Comparison of ENCODE assay signal across 1 cellular context in genomic region chr3:193660698-193661400, GRCh38.
TF ChIP-seq lines count a peak whose summit lies in the region.

No MANE protein-coding gene starts in this region.

TF ChIP-seq in K562, 482 proteins besides CTCF, POLR2A, EP300 and RAD21 (continued from another document and continues in another):
- peak; percentile 61; the same call in 1 of the 2 replicates for TF ChIP-seq ZFPM2 (CRISPR knock-in tag; IDR thresholded peaks at IDR 0.05)
- TF ChIP-seq MXI1 (IDR thresholded peaks at IDR 0.05; ENCODE audit: low read depth, low read length) = peak; percentile 69; the same call in 1 of the 2 replicates
- no peak for TF ChIP-seq SMAD2 (IDR thresholded peaks at IDR 0.05; ENCODE audit: low read depth, low read length)
- no peak for TF ChIP-seq CHD2 (IDR thresholded peaks at IDR 0.05; ENCODE audit: low read depth, low read length)
- TF ChIP-seq, protein P1, sequence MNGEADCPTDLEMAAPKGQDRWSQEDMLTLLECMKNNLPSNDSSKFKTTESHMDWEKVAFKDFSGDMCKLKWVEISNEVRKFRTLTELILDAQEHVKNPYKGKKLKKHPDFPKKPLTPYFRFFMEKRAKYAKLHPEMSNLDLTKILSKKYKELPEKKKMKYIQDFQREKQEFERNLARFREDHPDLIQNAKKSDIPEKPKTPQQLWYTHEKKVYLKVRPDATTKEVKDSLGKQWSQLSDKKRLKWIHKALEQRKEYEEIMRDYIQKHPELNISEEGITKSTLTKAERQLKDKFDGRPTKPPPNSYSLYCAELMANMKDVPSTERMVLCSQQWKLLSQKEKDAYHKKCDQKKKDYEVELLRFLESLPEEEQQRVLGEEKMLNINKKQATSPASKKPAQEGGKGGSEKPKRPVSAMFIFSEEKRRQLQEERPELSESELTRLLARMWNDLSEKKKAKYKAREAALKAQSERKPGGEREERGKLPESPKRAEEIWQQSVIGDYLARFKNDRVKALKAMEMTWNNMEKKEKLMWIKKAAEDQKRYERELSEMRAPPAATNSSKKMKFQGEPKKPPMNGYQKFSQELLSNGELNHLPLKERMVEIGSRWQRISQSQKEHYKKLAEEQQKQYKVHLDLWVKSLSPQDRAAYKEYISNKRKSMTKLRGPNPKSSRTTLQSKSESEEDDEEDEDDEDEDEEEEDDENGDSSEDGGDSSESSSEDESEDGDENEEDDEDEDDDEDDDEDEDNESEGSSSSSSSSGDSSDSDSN (IDR thresholded peaks at IDR 0.05; ENCODE audit: borderline replicate concordance in 1 of 2, low read depth in 2 of 2, low read length in 2 of 2) = no peak
- TF ChIP-seq MAZ (CRISPR knock-in tag; conservative IDR thresholded peaks at IDR 0.05 in 1 of 2, IDR thresholded peaks at IDR 0.05 in 1 of 2) = peak in 1 of 2 experiments; percentile 56; a peak in 1 of 4 replicates
- TF ChIP-seq TFAM (CRISPR knock-in tag; conservative IDR thresholded peaks at IDR 0.05) = no peak
- no peak for TF ChIP-seq CLOCK (CRISPR knock-in tag; IDR thresholded peaks at IDR 0.05; ENCODE audit: borderline replicate concordance)
- TF ChIP-seq ZNF778 (CRISPR knock-in tag; IDR thresholded peaks at IDR 0.05) = no peak
- no peak for TF ChIP-seq FOXA3 (CRISPR knock-in tag; conservative IDR thresholded peaks at IDR 0.05 in 1 of 2, IDR thresholded peaks at IDR 0.05 in 1 of 2)
- TF ChIP-seq ZNF121 (CRISPR knock-in tag; conservative IDR thresholded peaks at IDR 0.05) = no peak
- TF ChIP-seq, protein P2, sequence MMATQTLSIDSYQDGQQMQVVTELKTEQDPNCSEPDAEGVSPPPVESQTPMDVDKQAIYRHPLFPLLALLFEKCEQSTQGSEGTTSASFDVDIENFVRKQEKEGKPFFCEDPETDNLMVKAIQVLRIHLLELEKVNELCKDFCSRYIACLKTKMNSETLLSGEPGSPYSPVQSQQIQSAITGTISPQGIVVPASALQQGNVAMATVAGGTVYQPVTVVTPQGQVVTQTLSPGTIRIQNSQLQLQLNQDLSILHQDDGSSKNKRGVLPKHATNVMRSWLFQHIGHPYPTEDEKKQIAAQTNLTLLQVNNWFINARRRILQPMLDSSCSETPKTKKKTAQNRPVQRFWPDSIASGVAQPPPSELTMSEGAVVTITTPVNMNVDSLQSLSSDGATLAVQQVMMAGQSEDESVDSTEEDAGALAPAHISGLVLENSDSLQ (IDR thresholded peaks at IDR 0.05) = peak; percentile 90
- TF ChIP-seq ZMIZ1 (IDR thresholded peaks at IDR 0.05; ENCODE audit: low read depth in 2 of 2, low read length in 2 of 2) = peak in 1 of 2 experiments; percentile 98; a peak in 2 of 4 replicates
- no peak for TF ChIP-seq HSF4 (CRISPR knock-in tag; IDR thresholded peaks at IDR 0.05; ENCODE audit: borderline replicate concordance)
- 0 out of 4 replicates have a peak, but pooled peaks of 1 of the 2 experiments have one; percentile 46 for TF ChIP-seq CSDE1 (IDR thresholded peaks at IDR 0.05)
- no peak for TF ChIP-seq HMG20B (CRISPR knock-in tag; IDR thresholded peaks at IDR 0.05)
- TF ChIP-seq ARID4B (CRISPR knock-in tag; IDR thresholded peaks at IDR 0.05) = no peak
- TF ChIP-seq KLF1 (tag; IDR thresholded peaks at IDR 0.05) = no peak
- no peak for TF ChIP-seq ZNF785 (CRISPR knock-in tag; IDR thresholded peaks at IDR 0.05)
- TF ChIP-seq FOXJ2 (tag; IDR thresholded peaks at IDR 0.05) = peak; percentile 80
- TF ChIP-seq ZBTB7A (IDR thresholded peaks at IDR 0.05; ENCODE audit: borderline replicate concordance, control insufficient read depth, low read depth, low read length) = no peak
- no peak for TF ChIP-seq ZNF316 (IDR thresholded peaks at IDR 0.05)
- TF ChIP-seq ZNF165 (CRISPR knock-in tag; IDR thresholded peaks at IDR 0.05; ENCODE audit: borderline replicate concordance) = no peak
- peak; percentile 51; the same call in 1 of the 2 replicates for TF ChIP-seq EZH2 (IDR thresholded peaks at IDR 0.05; ENCODE audit: borderline replicate concordance, low read depth, low read length)
- TF ChIP-seq ASH1L (IDR thresholded peaks at IDR 0.05; ENCODE audit: borderline replicate concordance, low read depth, partially characterized antibody) = no peak
- TF ChIP-seq ZNF134 (CRISPR knock-in tag; conservative IDR thresholded peaks at IDR 0.05) = 0 out of 2 replicates have a peak, but pooled peaks have one; percentile 47
- peak; percentile 98 to 99 for TF ChIP-seq TRIM24 (IDR thresholded peaks at IDR 0.05)
- TF ChIP-seq FIP1L1 (IDR thresholded peaks at IDR 0.05; ENCODE audit: low read depth, low read length, poor library complexity, severe bottlenecking) = no peak
- TF ChIP-seq ZNF146 (CRISPR knock-in tag; IDR thresholded peaks at IDR 0.05; ENCODE audit: unreplicated experiment) = no peak
- no peak for TF ChIP-seq YBX1 (IDR thresholded peaks at IDR 0.05)
- TF ChIP-seq, protein P3, sequence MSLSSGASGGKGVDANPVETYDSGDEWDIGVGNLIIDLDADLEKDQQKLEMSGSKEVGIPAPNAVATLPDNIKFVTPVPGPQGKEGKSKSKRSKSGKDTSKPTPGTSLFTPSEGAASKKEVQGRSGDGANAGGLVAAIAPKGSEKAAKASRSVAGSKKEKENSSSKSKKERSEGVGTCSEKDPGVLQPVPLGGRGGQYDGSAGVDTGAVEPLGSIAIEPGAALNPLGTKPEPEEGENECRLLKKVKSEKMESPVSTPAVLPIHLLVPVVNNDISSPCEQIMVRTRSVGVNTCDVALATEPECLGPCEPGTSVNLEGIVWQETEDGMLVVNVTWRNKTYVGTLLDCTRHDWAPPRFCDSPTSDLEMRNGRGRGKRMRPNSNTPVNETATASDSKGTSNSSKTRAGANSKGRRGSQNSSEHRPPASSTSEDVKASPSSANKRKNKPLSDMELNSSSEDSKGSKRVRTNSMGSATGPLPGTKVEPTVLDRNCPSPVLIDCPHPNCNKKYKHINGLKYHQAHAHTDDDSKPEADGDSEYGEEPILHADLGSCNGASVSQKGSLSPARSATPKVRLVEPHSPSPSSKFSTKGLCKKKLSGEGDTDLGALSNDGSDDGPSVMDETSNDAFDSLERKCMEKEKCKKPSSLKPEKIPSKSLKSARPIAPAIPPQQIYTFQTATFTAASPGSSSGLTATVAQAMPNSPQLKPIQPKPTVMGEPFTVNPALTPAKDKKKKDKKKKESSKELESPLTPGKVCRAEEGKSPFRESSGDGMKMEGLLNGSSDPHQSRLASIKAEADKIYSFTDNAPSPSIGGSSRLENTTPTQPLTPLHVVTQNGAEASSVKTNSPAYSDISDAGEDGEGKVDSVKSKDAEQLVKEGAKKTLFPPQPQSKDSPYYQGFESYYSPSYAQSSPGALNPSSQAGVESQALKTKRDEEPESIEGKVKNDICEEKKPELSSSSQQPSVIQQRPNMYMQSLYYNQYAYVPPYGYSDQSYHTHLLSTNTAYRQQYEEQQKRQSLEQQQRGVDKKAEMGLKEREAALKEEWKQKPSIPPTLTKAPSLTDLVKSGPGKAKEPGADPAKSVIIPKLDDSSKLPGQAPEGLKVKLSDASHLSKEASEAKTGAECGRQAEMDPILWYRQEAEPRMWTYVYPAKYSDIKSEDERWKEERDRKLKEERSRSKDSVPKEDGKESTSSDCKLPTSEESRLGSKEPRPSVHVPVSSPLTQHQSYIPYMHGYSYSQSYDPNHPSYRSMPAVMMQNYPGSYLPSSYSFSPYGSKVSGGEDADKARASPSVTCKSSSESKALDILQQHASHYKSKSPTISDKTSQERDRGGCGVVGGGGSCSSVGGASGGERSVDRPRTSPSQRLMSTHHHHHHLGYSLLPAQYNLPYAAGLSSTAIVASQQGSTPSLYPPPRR (CRISPR knock-in tag; IDR thresholded peaks at IDR 0.05; ENCODE audit: borderline replicate concordance) = no peak
- TF ChIP-seq ZNF780A (CRISPR knock-in tag; IDR thresholded peaks at IDR 0.05) = no peak
- TF ChIP-seq HNRNPUL1 (IDR thresholded peaks at IDR 0.05; ENCODE audit: low read length) = no peak
- TF ChIP-seq ATF4 (CRISPR knock-in tag; IDR thresholded peaks at IDR 0.05) = peak; percentile 86
